3 cellular contexts compared by ENCODE assay signal in genomic region chr4:40020221-40020620, GRCh38.
"Had no signal": no experiment of that assay in that cellular context is flagged by ENCODE, and none has a peak within 500 bp of the region (broad histone marks: within the 10 kb centered on the region; RNA-seq: fewer than 3 reads in every experiment).

No MANE protein-coding gene starts in this region.

- DNase-seq: GDM1, GF-D8 had no signal

- ATAC-seq: GM12878 had no signal

- H3K4me3 ChIP-seq: GM12878 had no signal
